In genomic region chr4:148648599-148648998, GRCh38 we compare ENCODE assay signal across 8 cellular contexts.
"Had no signal": no experiment of that assay in that cellular context is flagged by ENCODE, and none has a peak within 500 bp of the region (broad histone marks: within the 10 kb centered on the region; RNA-seq: fewer than 3 reads in every experiment).

No MANE protein-coding gene starts in this region.

- H3K27ac ChIP-seq: HL-60 had no signal

- H3K9me3 Mint-ChIP-seq: GM23338, H9 had no signal

- ATAC-seq: GM23338, HepG2, K562 had no signal

- H3K4me3 ChIP-seq: GM23338, K562 had no signal

- H3K27ac Mint-ChIP-seq: GM23338, H9 had no signal

- H3K4me2 ChIP-seq: GM23338 had no signal

- FAIRE-seq: H1, H54, HepG2, K562 had no signal

- H3K4me3 Mint-ChIP-seq: GM23338, H9 had no signal

- DNase-seq: H9, HCEC 1CT had no signal
